8 cellular contexts compared by ENCODE assay signal in genomic region chr3:195914648-195915473, GRCh38. TPM values are rescaled to one million over a fixed set of nuclear protein-coding genes. Genes with fewer than 3 reads are reported as not detected.
DNase-seq lines count a peak whose midpoint lies in the region; ATAC-seq and TF ChIP-seq lines count a peak whose summit lies in the region.

No MANE protein-coding gene starts in this region.

- H3K27me3 ChIP-seq in WERI-Rb-1 (ENCODE audit: insufficient read depth, low read depth, severe bottlenecking) (no peaks in the 10 kb centered on the region), liver (ENCODE audit: control insufficient read depth in 4 of 4, insufficient read depth in 4 of 4, low read length in 3 of 4) (no peaks in the 10 kb centered on the region)

- DNase-seq in A172 (ENCODE audit: low spot score) (peak; percentile 100), WERI-Rb-1 (peak; percentile 78), choroid plexus epithelial cell (ENCODE audit: low read depth) (peak; percentile 98), T1000 (lab: John Stamatoyannopoulos, UW) (no peak)
- DNase-seq in stimulated activated CD4-positive, alpha-beta T cell treated with anti-CD3 and anti-CD28 coated beads, TNF-alpha, amount 100 ng/mL, for 4 hours (ENCODE audit: low read depth in 3 of 3): peak; percentile 89 to 93 (median 93)

- TF ChIP-seq RAD21 in liver (IDR thresholded peaks at IDR 0.05): peak; percentile 98 to 99

- TF ChIP-seq CTCF in WERI-Rb-1 (IDR thresholded peaks at IDR 0.05; ENCODE audit: low read depth, low read length) (peak; percentile 76), choroid plexus epithelial cell (conservative IDR thresholded peaks at IDR 0.05; ENCODE audit: low read depth, low read length) (peak; percentile 97), liver (IDR thresholded peaks at IDR 0.05; ENCODE audit: low read depth, low read length, missing input control) (peak; percentile 98)

- H3K4me3 ChIP-seq in WERI-Rb-1 (ENCODE audit: low read depth, low read length) (peak overlapping the region; percentile 28), choroid plexus epithelial cell (ENCODE audit: low read depth, low read length) (no peak overlapping the region), liver (ENCODE audit: low read depth in 1 of 3, low read length in 3 of 3) (no peak overlapping the region)

- H3K27ac ChIP-seq in WERI-Rb-1 (peak overlapping the region; percentile 70), liver (ENCODE audit: low read depth in 1 of 2, low read length in 2 of 2) (peak overlapping the region; percentile 57 to 79)

- peaks cover 4 to 23% (median 15%) of the 10 kb centered on the region in 4 donors for H3K4me1 ChIP-seq in liver (ENCODE audit: control insufficient read depth in 4 of 4, insufficient read depth in 4 of 4, low read length in 3 of 4)

- H3K36me3 ChIP-seq in WERI-Rb-1 (no peaks in the 10 kb centered on the region), liver (ENCODE audit: control insufficient read depth in 4 of 4, insufficient read depth in 3 of 4, low read depth in 1 of 4, low read length in 3 of 4) (no peaks in the 10 kb centered on the region)

- 32% methylated on average over 14 of the region's 14 CpGs for WGBS in liver

- ATAC-seq in GM19025 (IDR thresholded peaks at IDR 0.05; ENCODE audit: low read depth, unreplicated experiment) (peak; percentile 88), HG03280 (IDR thresholded peaks at IDR 0.05; ENCODE audit: unreplicated experiment) (peak; percentile 89)

- no peak overlapping the region for H3K9ac ChIP-seq in liver (ENCODE audit: low read depth in 1 of 2, low read length in 2 of 2)

- H3K9me3 ChIP-seq in WERI-Rb-1 (ENCODE audit: severe bottlenecking): no peaks in the 10 kb centered on the region
- H3K9me3 ChIP-seq in liver (ENCODE audit: control insufficient read depth in 4 of 4, low read length in 3 of 4): no peaks in the 10 kb centered on the region

TF ChIP-seq in liver, 16 proteins besides CTCF, POLR2A, EP300 and RAD21:
- peak; percentile 51 for TF ChIP-seq YY1 (IDR thresholded peaks at IDR 0.05)
- no peak for TF ChIP-seq FOXA2 (IDR thresholded peaks at IDR 0.05)
- TF ChIP-seq MAX (IDR thresholded peaks at IDR 0.05): peak; percentile 40
- TF ChIP-seq RXRA (IDR thresholded peaks at IDR 0.05): peak; percentile 45 to 64
- TF ChIP-seq EGR1 (IDR thresholded peaks at IDR 0.05; ENCODE audit: low read depth in 2 of 2): no peak
- peak; percentile 65 for TF ChIP-seq SP1 (IDR thresholded peaks at IDR 0.05)
- TF ChIP-seq, protein P1, sequence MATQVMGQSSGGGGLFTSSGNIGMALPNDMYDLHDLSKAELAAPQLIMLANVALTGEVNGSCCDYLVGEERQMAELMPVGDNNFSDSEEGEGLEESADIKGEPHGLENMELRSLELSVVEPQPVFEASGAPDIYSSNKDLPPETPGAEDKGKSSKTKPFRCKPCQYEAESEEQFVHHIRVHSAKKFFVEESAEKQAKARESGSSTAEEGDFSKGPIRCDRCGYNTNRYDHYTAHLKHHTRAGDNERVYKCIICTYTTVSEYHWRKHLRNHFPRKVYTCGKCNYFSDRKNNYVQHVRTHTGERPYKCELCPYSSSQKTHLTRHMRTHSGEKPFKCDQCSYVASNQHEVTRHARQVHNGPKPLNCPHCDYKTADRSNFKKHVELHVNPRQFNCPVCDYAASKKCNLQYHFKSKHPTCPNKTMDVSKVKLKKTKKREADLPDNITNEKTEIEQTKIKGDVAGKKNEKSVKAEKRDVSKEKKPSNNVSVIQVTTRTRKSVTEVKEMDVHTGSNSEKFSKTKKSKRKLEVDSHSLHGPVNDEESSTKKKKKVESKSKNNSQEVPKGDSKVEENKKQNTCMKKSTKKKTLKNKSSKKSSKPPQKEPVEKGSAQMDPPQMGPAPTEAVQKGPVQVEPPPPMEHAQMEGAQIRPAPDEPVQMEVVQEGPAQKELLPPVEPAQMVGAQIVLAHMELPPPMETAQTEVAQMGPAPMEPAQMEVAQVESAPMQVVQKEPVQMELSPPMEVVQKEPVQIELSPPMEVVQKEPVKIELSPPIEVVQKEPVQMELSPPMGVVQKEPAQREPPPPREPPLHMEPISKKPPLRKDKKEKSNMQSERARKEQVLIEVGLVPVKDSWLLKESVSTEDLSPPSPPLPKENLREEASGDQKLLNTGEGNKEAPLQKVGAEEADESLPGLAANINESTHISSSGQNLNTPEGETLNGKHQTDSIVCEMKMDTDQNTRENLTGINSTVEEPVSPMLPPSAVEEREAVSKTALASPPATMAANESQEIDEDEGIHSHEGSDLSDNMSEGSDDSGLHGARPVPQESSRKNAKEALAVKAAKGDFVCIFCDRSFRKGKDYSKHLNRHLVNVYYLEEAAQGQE (IDR thresholded peaks at IDR 0.05): no peak
- peak in 1 of 2 donors; percentile 31 for TF ChIP-seq HNF4A (conservative IDR thresholded peaks at IDR 0.05)
- no peak for TF ChIP-seq FOXA1 (IDR thresholded peaks at IDR 0.05)
- TF ChIP-seq JUND (IDR thresholded peaks at IDR 0.05): peak; percentile 65 to 73
- TF ChIP-seq TAF1 (conservative IDR thresholded peaks at IDR 0.05): no peak
- TF ChIP-seq HNF4G (IDR thresholded peaks at IDR 0.05): no peak
- TF ChIP-seq NR2F2 (IDR thresholded peaks at IDR 0.05): peak; percentile 41
- TF ChIP-seq, protein P2, sequence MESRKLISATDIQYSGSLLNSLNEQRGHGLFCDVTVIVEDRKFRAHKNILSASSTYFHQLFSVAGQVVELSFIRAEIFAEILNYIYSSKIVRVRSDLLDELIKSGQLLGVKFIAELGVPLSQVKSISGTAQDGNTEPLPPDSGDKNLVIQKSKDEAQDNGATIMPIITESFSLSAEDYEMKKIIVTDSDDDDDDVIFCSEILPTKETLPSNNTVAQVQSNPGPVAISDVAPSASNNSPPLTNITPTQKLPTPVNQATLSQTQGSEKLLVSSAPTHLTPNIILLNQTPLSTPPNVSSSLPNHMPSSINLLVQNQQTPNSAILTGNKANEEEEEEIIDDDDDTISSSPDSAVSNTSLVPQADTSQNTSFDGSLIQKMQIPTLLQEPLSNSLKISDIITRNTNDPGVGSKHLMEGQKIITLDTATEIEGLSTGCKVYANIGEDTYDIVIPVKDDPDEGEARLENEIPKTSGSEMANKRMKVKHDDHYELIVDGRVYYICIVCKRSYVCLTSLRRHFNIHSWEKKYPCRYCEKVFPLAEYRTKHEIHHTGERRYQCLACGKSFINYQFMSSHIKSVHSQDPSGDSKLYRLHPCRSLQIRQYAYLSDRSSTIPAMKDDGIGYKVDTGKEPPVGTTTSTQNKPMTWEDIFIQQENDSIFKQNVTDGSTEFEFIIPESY (IDR thresholded peaks at IDR 0.05): no peak
- TF ChIP-seq ATF3 (IDR thresholded peaks at IDR 0.05): peak; percentile 72
- no peak for TF ChIP-seq GABPA (IDR thresholded peaks at IDR 0.05 in 1 of 2, conservative IDR thresholded peaks at IDR 0.05 in 1 of 2)

RNA-seq across cellular contexts. Expression of gene TNK2, which starts 6.5 kb away (rescaled TPM):
- 14.6 and 15.4 TPM in 2 replicates for total RNA-seq in A172 (2014; rRNA removed; shearing (Covaris generic))
- 1 to 10 TPM; 8.3 to 9.4 TPM for total RNA-seq in liver
- 10 to 100 TPM in 1 of 2 donors, 1 to 10 TPM in 1; 4.0 to 12.2 TPM for polyA plus RNA-seq in liver
